28 cellular contexts compared by ENCODE assay signal in the genomic region with DNA sequence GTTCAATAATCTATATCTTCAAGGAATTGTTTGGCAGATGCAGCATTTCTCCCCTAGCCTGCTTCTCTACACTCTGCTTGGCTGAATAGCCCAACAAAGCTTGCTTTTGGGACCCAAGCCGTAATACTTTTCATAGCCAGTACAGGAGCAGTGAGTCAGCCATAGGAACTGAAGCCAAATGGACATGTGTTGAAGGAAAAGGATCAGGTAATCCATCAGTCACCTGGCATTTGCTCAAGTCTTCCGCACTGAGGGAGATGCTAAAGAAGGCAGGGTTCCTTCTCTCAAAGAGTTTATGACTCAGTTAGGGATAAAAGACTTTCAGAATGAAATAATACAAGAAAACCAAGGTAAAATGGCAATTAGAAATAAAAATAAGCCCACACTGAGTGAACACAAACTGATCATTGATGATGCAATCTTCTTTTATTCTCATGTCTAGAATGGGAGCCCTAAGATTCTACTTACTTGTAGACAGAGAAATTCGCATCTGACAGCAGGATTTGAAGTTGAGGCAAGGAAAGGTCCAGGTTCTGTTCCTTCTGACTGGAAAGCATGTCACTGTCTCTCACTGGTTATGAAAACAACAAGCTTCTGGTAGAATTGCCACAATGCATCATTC. TPM values are rescaled to one million over a fixed set of nuclear protein-coding genes. Genes with fewer than 3 reads are reported as not detected.
A peak's percentile ranks its signal among the peaks of the same experiment; 100 is the strongest.
DNase-seq lines count a peak whose midpoint lies in the region; ATAC-seq, FAIRE-seq and TF ChIP-seq lines count a peak whose summit lies in the region.
"Had no signal": no experiment of that assay in that cellular context is flagged by ENCODE, and none has a peak within 500 bp of the region (broad histone marks: within the 10 kb centered on the region; RNA-seq: fewer than 3 reads in every experiment).

No MANE protein-coding gene starts in this region.

- ATAC-seq in omental fat pad (ENCODE audit: low FRiP score): no peak
- ATAC-seq: activated naive CD4-positive, alpha-beta T cell treated with anti-CD3 and anti-CD28 coated beads, Interleukin-2, amount 50 U/mL, for 72 hours; GM12878; GM23338; lower lobe of right lung; WTC11 had no signal

- H3K27ac ChIP-seq in GM23248 (no peak overlapping the region), mammary epithelial cell (ENCODE audit: insufficient read depth, low read depth, low read length) (no peak overlapping the region), keratinocyte (ENCODE audit: control insufficient read depth, insufficient read depth, low read length) (no peak overlapping the region), endodermal cell (ENCODE audit: low read depth, low read length) (no peak overlapping the region)
- H3K27ac ChIP-seq: lower lobe of right lung, prostate gland, transverse colon had no signal

- no peak overlapping the region for H3K4me2 ChIP-seq in GM23248 (ENCODE audit: unreplicated experiment)
- H3K4me2 ChIP-seq in mammary epithelial cell (ENCODE audit: insufficient read depth, low read depth, low read length): no peak overlapping the region
- no peak overlapping the region for H3K4me2 ChIP-seq in keratinocyte (ENCODE audit: control insufficient read depth, extremely low read depth, insufficient read depth, low read depth, low read length)
- H3K4me2 ChIP-seq: GM23338 had no signal

- no peaks in the 10 kb centered on the region for H4K20me1 ChIP-seq in GM23248 (ENCODE audit: insufficient read depth)
- H4K20me1 ChIP-seq in mammary epithelial cell (ENCODE audit: insufficient read depth, low read length): no peaks in the 10 kb centered on the region
- H4K20me1 ChIP-seq in keratinocyte (ENCODE audit: control insufficient read depth, extremely low read depth, insufficient read depth, low read length): no peaks in the 10 kb centered on the region

- H3K4me3 ChIP-seq in GM23248 (no peak overlapping the region), mammary epithelial cell (replicated peaks in 1 of 3; ENCODE audit: insufficient read depth in 1 of 3, low read depth in 2 of 3, low read length in 3 of 3) (no peak overlapping the region), keratinocyte (ENCODE audit: control insufficient read depth in 2 of 3, extremely low read depth in 1 of 3, insufficient read depth in 2 of 3, low read depth in 1 of 3, low read length in 3 of 3) (no peak overlapping the region), endodermal cell (ENCODE audit: low read length) (no peak overlapping the region)
- H3K4me3 ChIP-seq: GM12878, GM23338, lower lobe of right lung, prostate gland, transverse colon had no signal

- H3K79me2 ChIP-seq in GM23248 (ENCODE audit: insufficient read depth) (no peaks in the 10 kb centered on the region), mammary epithelial cell (ENCODE audit: insufficient read depth, low read length) (no peaks in the 10 kb centered on the region), keratinocyte (ENCODE audit: control insufficient read depth, insufficient read depth, low read length) (no peaks in the 10 kb centered on the region)

- H3K9me2 ChIP-seq in GM23248 (ENCODE audit: insufficient read depth): no peaks in the 10 kb centered on the region

- H3K27me3 ChIP-seq in GM23248 (replicated peaks; ENCODE audit: insufficient read depth) (no peaks in the 10 kb centered on the region), mammary epithelial cell (ENCODE audit: insufficient read depth, low read length) (no peaks in the 10 kb centered on the region), keratinocyte (ENCODE audit: control insufficient read depth, extremely low read depth, insufficient read depth, low read length) (no peaks in the 10 kb centered on the region), endodermal cell (ENCODE audit: control insufficient read depth, insufficient read depth, low read length, poor library complexity, severe bottlenecking) (peaks cover 57% of the 10 kb centered on the region)
- H3K27me3 ChIP-seq: transverse colon had no signal

- no peak overlapping the region for H2AFZ ChIP-seq in GM23248
- H2AFZ ChIP-seq in mammary epithelial cell (ENCODE audit: low read depth, low read length): no peak overlapping the region
- H2AFZ ChIP-seq in keratinocyte (ENCODE audit: control insufficient read depth, low read length): no peak overlapping the region
- H2AFZ ChIP-seq: GM23338 had no signal

- no peaks in the 10 kb centered on the region for H3K9me3 Mint-ChIP-seq in activated T-helper 1 cell treated with anti-CD3 and anti-CD28 coated beads, Interleukin-12 subunit alpha, Interleukin-12 subunit beta, Interleukin-2, Interleukin-4 antibody, amounts not matched to agents 30 ng/mL and 10 ng/mL and 1 ng/mL, durations not matched to agents 14 hours and 24 hours and 36 hours
- no peaks in the 10 kb centered on the region for H3K9me3 Mint-ChIP-seq in endodermal cell
- H3K9me3 Mint-ChIP-seq: activated T-helper 2 cell treated with anti-CD3 and anti-CD28 coated beads, Interferon-gamma antibody, Interleukin-2, Interleukin-4, amounts not matched to agents 10 μg/mL and 5 μg/mL and 100 μg/mL, durations not matched to agents 14 hours and 24 hours and 36 hours; GM23338; neural crest cell; WTC11 had no signal

- TF ChIP-seq CTCF in mammary epithelial cell (conservative IDR thresholded peaks at IDR 0.05 in 1 of 2, IDR thresholded peaks at IDR 0.05 in 1 of 2; ENCODE audit: extremely low read depth in 1 of 2, insufficient read depth in 1 of 2, low read depth in 1 of 2, low read length in 2 of 2) (no peak), keratinocyte (optimal IDR thresholded peaks at IDR 0.05 in 1 of 3, IDR thresholded peaks at IDR 0.05 in 1 of 3, conservative IDR thresholded peaks at IDR 0.05 in 1 of 3; ENCODE audit: extremely low read depth in 1 of 3, insufficient read depth in 2 of 3, low read length in 3 of 3) (no peak), omental fat pad (IDR thresholded peaks at IDR 0.05) (no peak), endodermal cell (conservative IDR thresholded peaks at IDR 0.05) (no peak)

- no peaks in the 10 kb centered on the region for H3K27me3 Mint-ChIP-seq in activated T-helper 1 cell treated with anti-CD3 and anti-CD28 coated beads, Interleukin-12 subunit alpha, Interleukin-12 subunit beta, Interleukin-2, Interleukin-4 antibody, amounts not matched to agents 30 ng/mL and 10 ng/mL and 1 ng/mL, durations not matched to agents 14 hours and 24 hours and 36 hours (ENCODE audit: insufficient read depth)
- H3K27me3 Mint-ChIP-seq in endodermal cell (ENCODE audit: insufficient read depth): peaks cover 27% of the 10 kb centered on the region

- FAIRE-seq in keratinocyte (lab: Jason Lieb, UNC): peak; percentile 91
- FAIRE-seq: G401.6, GM12878 had no signal

- dilution Hi-C loops in mammary epithelial cell (cut with HindIII; ENCODE audit: low sequenced_read_pairs) (no loop called here), keratinocyte (cut with MboI; ENCODE audit: extremely low pct_ligation_motif_present, low sequenced_read_pairs) (no loop called here)

- H3K4me1 ChIP-seq in GM23248 (ENCODE audit: insufficient read depth) (peaks cover 27% of the 10 kb centered on the region), mammary epithelial cell (ENCODE audit: insufficient read depth, low read length) (peaks cover 5% of the 10 kb centered on the region), keratinocyte (ENCODE audit: control insufficient read depth, extremely low read depth, insufficient read depth, low read length) (no peaks in the 10 kb centered on the region), endodermal cell (ENCODE audit: control insufficient read depth, insufficient read depth, low read length) (no peaks in the 10 kb centered on the region)
- H3K4me1 ChIP-seq: lower lobe of right lung, prostate gland, transverse colon had no signal

- BruUV-seq in mammary epithelial cell (replicated peaks; lab: Mats Ljungman, UMichigan): no TSS peak

- DNase-seq in GM23248 (peak; percentile 54), NCI-H446 (lab: John Stamatoyannopoulos, UW) (peak; percentile 66 to 93), mammary epithelial cell (peak; percentile 62), keratinocyte (ENCODE audit: low read depth, low spot score) (no peak), omental fat pad (ENCODE audit: low spot score) (no peak), mucosa of gallbladder (ENCODE audit: low spot score) (no peak), endodermal cell (no peak)
- no peak for DNase-seq in activated T-helper 1 cell treated with anti-CD3 and anti-CD28 coated beads, Interleukin-12 subunit alpha, Interleukin-12 subunit beta, Interleukin-2, Interleukin-4 antibody, amounts not matched to agents 30 ng/mL and 10 ng/mL and 1 ng/mL, durations not matched to agents 14 hours and 24 hours and 36 hours (ENCODE audit: low spot score)
- DNase-seq: activated CD4-positive, alpha-beta T cell treated with anti-CD3 and anti-CD28 coated beads, Interleukin-2, amount 50 U/mL, for 48 hours; activated CD8-positive, alpha-beta memory T cell treated with anti-CD3 and anti-CD28 coated beads, Interleukin-2, amount 50 U/mL, for 48 hours; aorta; erythroblast; islet precursor cell; KG1; lower lobe of right lung; NCI-H146; NCI-H526 treated with DMSO at 0.1 percent for 48 hours; RPMI8226; stimulated activated CD8-positive, alpha-beta memory T cell treated with anti-CD3 and anti-CD28 coated beads, Interleukin-4, amount 100 ng/mL, for 48 hours; transverse colon had no signal

- CTCF ChIA-PET in mammary epithelial cell (lab: Charles Lee; ENCODE audit: low non-redundant PET): no interaction called here

- H3K9ac ChIP-seq in GM23248: no peak overlapping the region
- H3K9ac ChIP-seq in mammary epithelial cell (ENCODE audit: insufficient read depth, low read length): no peak overlapping the region
- H3K9ac ChIP-seq in keratinocyte (ENCODE audit: control insufficient read depth, extremely low read depth, insufficient read depth, low read length): no peak overlapping the region
- H3K9ac ChIP-seq in endodermal cell (ENCODE audit: extremely low read depth, low read length, poor library complexity, severe bottlenecking): no peak overlapping the region

- H3F3A ChIP-seq in GM23248 (ENCODE audit: insufficient read depth): peaks cover 5% of the 10 kb centered on the region

- H3K4me3 Mint-ChIP-seq in activated T-helper 1 cell treated with anti-CD3 and anti-CD28 coated beads, Interleukin-12 subunit alpha, Interleukin-12 subunit beta, Interleukin-2, Interleukin-4 antibody, amounts not matched to agents 30 ng/mL and 10 ng/mL and 1 ng/mL, durations not matched to agents 14 hours and 24 hours and 36 hours: no peak overlapping the region
- H3K4me3 Mint-ChIP-seq in endodermal cell: no peak overlapping the region
- H3K4me3 Mint-ChIP-seq: GM23338, neural crest cell, WTC11 had no signal

- H3K36me3 Mint-ChIP-seq in activated T-helper 1 cell treated with anti-CD3 and anti-CD28 coated beads, Interleukin-12 subunit alpha, Interleukin-12 subunit beta, Interleukin-2, Interleukin-4 antibody, amounts not matched to agents 30 ng/mL and 10 ng/mL and 1 ng/mL, durations not matched to agents 14 hours and 24 hours and 36 hours (ENCODE audit: low read depth): no peaks in the 10 kb centered on the region
- H3K36me3 Mint-ChIP-seq in endodermal cell (ENCODE audit: low read depth): no peaks in the 10 kb centered on the region
- H3K36me3 Mint-ChIP-seq: activated naive CD4-positive, alpha-beta T cell treated with anti-CD3 and anti-CD28 coated beads, Interleukin-2, amount 50 U/mL, for 72 hours; WTC11 had no signal

- 30 to 43% methylated on average over 3 of the region's 3 CpGs for WGBS in GM23248 (ENCODE audit: low coverage in 1 of 2, low lambda C conversion rate in 2 of 2, missing lambda C conversion rate in 2 of 2), 2 experiments
- 32% methylated on average over 3 of the region's 3 CpGs for WGBS in mammary epithelial cell (ENCODE audit: low coverage, missing lambda C conversion rate)
- WGBS in endodermal cell (ENCODE audit: insufficient coverage in 1 of 2, insufficient read length in 1 of 2), 2 experiments: 88% methylated on average over 3 of the region's 3 CpGs; no CpG with 5 or more reads in 1 of the 2 experiments

- no peak overlapping the region for H3K27ac Mint-ChIP-seq in activated T-helper 1 cell treated with anti-CD3 and anti-CD28 coated beads, Interleukin-12 subunit alpha, Interleukin-12 subunit beta, Interleukin-2, Interleukin-4 antibody, amounts not matched to agents 30 ng/mL and 10 ng/mL and 1 ng/mL, durations not matched to agents 14 hours and 24 hours and 36 hours
- H3K27ac Mint-ChIP-seq in endodermal cell: no peak overlapping the region
- H3K27ac Mint-ChIP-seq: activated naive CD4-positive, alpha-beta T cell treated with anti-CD3 and anti-CD28 coated beads, Interleukin-2, amount 50 U/mL, for 72 hours; activated T-helper 2 cell treated with anti-CD3 and anti-CD28 coated beads, Interferon-gamma antibody, Interleukin-2, Interleukin-4, amounts not matched to agents 10 μg/mL and 5 μg/mL and 100 μg/mL, durations not matched to agents 14 hours and 24 hours and 36 hours; GM23338; WTC11 had no signal

- in situ Hi-C loops in GM23248 (cut with MboI): no loop called here
- in situ Hi-C loops in mammary epithelial cell (cut with MboI; ENCODE audit: low sequenced_read_pairs in 2 of 2): no loop called here

- H3K9me1 ChIP-seq in keratinocyte (ENCODE audit: control insufficient read depth, extremely low read depth, insufficient read depth, low read length): no peaks in the 10 kb centered on the region

- H3K9me3 ChIP-seq in GM23248 (ENCODE audit: low read depth): no peaks in the 10 kb centered on the region
- no peaks in the 10 kb centered on the region for H3K9me3 ChIP-seq in mammary epithelial cell (replicated peaks; ENCODE audit: insufficient read depth, low read length)
- no peaks in the 10 kb centered on the region for H3K9me3 ChIP-seq in keratinocyte (ENCODE audit: control insufficient read depth, low read depth, low read length)
- no peaks in the 10 kb centered on the region for H3K9me3 ChIP-seq in endodermal cell (ENCODE audit: control insufficient read depth, low read length)
- H3K9me3 ChIP-seq: lower lobe of right lung, prostate gland, transverse colon had no signal

- H3K4me1 Mint-ChIP-seq in activated T-helper 1 cell treated with anti-CD3 and anti-CD28 coated beads, Interleukin-12 subunit alpha, Interleukin-12 subunit beta, Interleukin-2, Interleukin-4 antibody, amounts not matched to agents 30 ng/mL and 10 ng/mL and 1 ng/mL, durations not matched to agents 14 hours and 24 hours and 36 hours (ENCODE audit: low read depth): no peaks in the 10 kb centered on the region
- no peaks in the 10 kb centered on the region for H3K4me1 Mint-ChIP-seq in endodermal cell
- H3K4me1 Mint-ChIP-seq: neural crest cell had no signal

- no peaks in the 10 kb centered on the region for H3K36me3 ChIP-seq in GM23248 (ENCODE audit: low read depth)
- H3K36me3 ChIP-seq in mammary epithelial cell (ENCODE audit: insufficient read depth, low read length): no peaks in the 10 kb centered on the region
- H3K36me3 ChIP-seq in keratinocyte (ENCODE audit: control insufficient read depth in 2 of 2, extremely low read depth in 1 of 2, insufficient read depth in 2 of 2, low read length in 2 of 2): no peaks in the 10 kb centered on the region
- H3K36me3 ChIP-seq in endodermal cell (ENCODE audit: control insufficient read depth, insufficient read depth, low read length): no peaks in the 10 kb centered on the region
- H3K36me3 ChIP-seq: lower lobe of right lung, prostate gland, transverse colon had no signal

- intact Hi-C loops in mammary epithelial cell (cut with micrococcal nuclease): no loop called here
- intact Hi-C loops in activated T-helper 1 cell treated with anti-CD3 and anti-CD28 coated beads, Interleukin-12 subunit alpha, Interleukin-12 subunit beta, Interleukin-2, Interleukin-4 antibody, amounts not matched to agents 30 ng/mL and 10 ng/mL and 1 ng/mL, durations not matched to agents 14 hours and 24 hours and 36 hours (cut with micrococcal nuclease): no loop called here

RNA-seq across cellular contexts. Expression of a gene that starts 13.2 kb away (rescaled TPM):
- 0.65 and 0.76 TPM in 2 replicates for total RNA-seq in GM23248 (2014; rRNA removed; shearing (Covaris generic))
- polyA plus RNA-seq in GM23248 (2016; fragmentation: Nextera tagmentation; extraction: Ambion mirVana) (0.94 and 1.1 TPM in 2 replicates), mammary epithelial cell (0.19 TPM), keratinocyte (0.08 to 0.24 TPM (median 0.22 TPM) in 3 replicates)
- total RNA-seq in mammary epithelial cell (not detected), omental fat pad (under 1 TPM; 0.09 to 0.32 (median 0.12) TPM), mucosa of gallbladder (not detected), endodermal cell (not detected)
- polyA minus RNA-seq in mammary epithelial cell (not detected), keratinocyte (0.07 to 0.40 TPM (median 0.22 TPM) in 3 replicates)
- not detected for polyA plus RNA-seq in keratinocyte (2011; ENCODE audit: low read depth)
- 0.06 and 0.12 TPM in 2 replicates for polyA plus RNA-seq in keratinocyte (2011; cell fraction: cytosol; rRNA removed)
- polyA plus RNA-seq in keratinocyte (2011; cell fraction: nucleus; rRNA removed): 0.23 and 0.28 TPM in 2 replicates
- 0.03 and 0.10 TPM in 2 replicates for polyA plus RNA-seq in keratinocyte (2012; ENCODE audit: low replicate concordance)
- not detected for polyA minus RNA-seq in keratinocyte (2011; cell fraction: cytosol; rRNA and poly(A)+ RNA removed)
- 0.31 and 0.42 TPM in 2 replicates for polyA minus RNA-seq in keratinocyte (2011; cell fraction: nucleus; rRNA and poly(A)+ RNA removed)
- total RNA-seq in activated T-helper 1 cell treated with anti-CD3 and anti-CD28 coated beads, Interleukin-12 subunit alpha, Interleukin-12 subunit beta, Interleukin-2, Interleukin-4 antibody, amounts not matched to agents 30 ng/mL and 10 ng/mL and 1 ng/mL, durations not matched to agents 14 hours and 24 hours and 36 hours: not detected in 2 replicates
- polyA plus RNA-seq in endodermal cell (2013, experiment 1 of 2): 0.53 TPM
- polyA plus RNA-seq in endodermal cell (2013, experiment 2 of 2): 1.0 TPM
- total RNA-seq: activated naive CD4-positive, alpha-beta T cell treated with anti-CD3 and anti-CD28 coated beads, Interleukin-2, amount 50 U/mL, for 72 hours; activated T-helper 2 cell treated with anti-CD3 and anti-CD28 coated beads, Interferon-gamma antibody, Interleukin-2, Interleukin-4, amounts not matched to agents 10 μg/mL and 5 μg/mL and 100 μg/mL, durations not matched to agents 14 hours and 24 hours and 36 hours; aorta; GM12878; prostate gland; transverse colon had no signal
- polyA plus RNA-seq: aorta, GM12878 had no signal

Comparison
In these comparisons a context has a peak if more than half of its experiments do, and no peak if none do; other contexts are left out.
1. DNase-seq: peak in GM23248 (single experiment), NCI-H446 (2 of 2) and mammary epithelial cell (single experiment); none in keratinocyte (single experiment), activated T-helper 1 cell treated with anti-CD3 and anti-CD28 coated beads, Interleukin-12 subunit alpha, Interleukin-12 subunit beta, Interleukin-2, Interleukin-4 antibody, amounts not matched to agents 30 ng/mL and 10 ng/mL and 1 ng/mL, durations not matched to agents 14 hours and 24 hours and 36 hours (single experiment), omental fat pad (single experiment), mucosa of gallbladder (single experiment) and endodermal cell (single experiment).